26 cellular contexts compared by ENCODE assay signal in the genomic region with DNA sequence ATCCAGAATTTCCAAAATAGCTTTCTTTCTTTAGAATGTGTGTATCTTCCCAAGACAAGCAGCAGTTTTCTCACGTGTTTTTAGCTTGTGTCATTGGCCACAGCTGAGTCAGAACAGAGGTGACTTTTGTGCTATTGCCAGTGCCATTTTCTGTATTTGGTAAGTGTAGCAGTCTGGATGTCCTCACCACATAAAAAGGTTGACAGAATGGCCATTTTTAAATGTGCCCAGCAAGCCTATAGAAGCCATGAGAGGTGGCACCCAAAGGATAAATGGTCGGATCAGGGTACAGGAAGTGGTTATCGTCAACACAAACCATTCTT.
DNase-seq lines count a peak whose midpoint lies in the region; ATAC-seq and TF ChIP-seq lines count a peak whose summit lies in the region.
"Had no signal": no experiment of that assay in that cellular context is flagged by ENCODE, and none has a peak within 500 bp of the region (broad histone marks: within the 10 kb centered on the region; RNA-seq: fewer than 3 reads in every experiment).

No MANE protein-coding gene starts in this region.

- H3K4me2 ChIP-seq in neural progenitor cell, result no peak overlapping the region
- H3K4me2 ChIP-seq: SK-N-SH had no signal

- no peak for TF ChIP-seq CTCF in fibroblast of mammary gland (conservative IDR thresholded peaks at IDR 0.05; ENCODE audit: control insufficient read depth, insufficient read depth, low read depth, low read length)
- no peak for TF ChIP-seq CTCF in neural progenitor cell (IDR thresholded peaks at IDR 0.05)

- ATAC-seq in HG02840 (IDR thresholded peaks at IDR 0.05; ENCODE audit: low FRiP score, unreplicated experiment), result no peak
- no peak for ATAC-seq in GM19395 (IDR thresholded peaks at IDR 0.05; ENCODE audit: unreplicated experiment)
- no peak for ATAC-seq in esophagus mucosa
- ATAC-seq: CD8-positive, alpha-beta T cell; T-helper 17 cell had no signal

- H3K27me3 Mint-ChIP-seq in neural progenitor cell (ENCODE audit: insufficient read depth, low read depth), result no peaks in the 10 kb centered on the region
- H3K27me3 Mint-ChIP-seq: activated CD4-positive, alpha-beta memory T cell treated with anti-CD3 and anti-CD28 coated beads, Interleukin-2, amount 10 ng/mL, durations not matched to agents 7 days and 5 days; activated naive CD8-positive, alpha-beta T cell treated with anti-CD3 and anti-CD28 coated beads for 36 hours; B cell; memory B cell; T-helper 17 cell had no signal

- no peaks in the 10 kb centered on the region for H3K4me1 Mint-ChIP-seq in neural progenitor cell
- H3K4me1 Mint-ChIP-seq: activated naive CD8-positive, alpha-beta T cell treated with anti-CD3 and anti-CD28 coated beads for 36 hours; B cell; memory B cell; T-helper 17 cell had no signal

- H4K20me1 ChIP-seq in neural progenitor cell (ENCODE audit: low read depth), result no peaks in the 10 kb centered on the region

- H3K9me3 ChIP-seq in neural progenitor cell (ENCODE audit: low read depth), result no peaks in the 10 kb centered on the region
- H3K9me3 ChIP-seq: SK-N-SH, stomach, tibial artery had no signal

- H3K79me2 ChIP-seq in neural progenitor cell (ENCODE audit: low read depth), result no peaks in the 10 kb centered on the region

- H3K27ac ChIP-seq in neural progenitor cell, result no peak overlapping the region
- H3K27ac ChIP-seq: stomach had no signal

- no peaks in the 10 kb centered on the region for H3K36me3 Mint-ChIP-seq in neural progenitor cell
- H3K36me3 Mint-ChIP-seq: activated naive CD8-positive, alpha-beta T cell treated with anti-CD3 and anti-CD28 coated beads for 36 hours; CD8-positive, alpha-beta T cell; memory B cell had no signal

- H3K4me3 ChIP-seq in fibroblast of mammary gland (ENCODE audit: control insufficient read depth, low read depth, low read length), result no peak overlapping the region
- no peak overlapping the region for H3K4me3 ChIP-seq in neural progenitor cell
- H3K4me3 ChIP-seq: stomach, tibial artery had no signal

- H3K9me3 Mint-ChIP-seq in neural progenitor cell, result no peaks in the 10 kb centered on the region
- H3K9me3 Mint-ChIP-seq: activated CD4-positive, alpha-beta memory T cell treated with anti-CD3 and anti-CD28 coated beads, Interleukin-2, amount 10 ng/mL, durations not matched to agents 7 days and 5 days; activated naive CD8-positive, alpha-beta T cell treated with anti-CD3 and anti-CD28 coated beads for 36 hours; CD8-positive, alpha-beta T cell had no signal

- no peaks in the 10 kb centered on the region for H3K36me3 ChIP-seq in neural progenitor cell
- H3K36me3 ChIP-seq: stomach, tibial artery had no signal

- no peak overlapping the region for H3K4me3 Mint-ChIP-seq in neural progenitor cell
- H3K4me3 Mint-ChIP-seq: activated CD4-positive, alpha-beta memory T cell treated with anti-CD3 and anti-CD28 coated beads, Interleukin-2, amount 10 ng/mL, durations not matched to agents 7 days and 5 days; activated naive CD8-positive, alpha-beta T cell treated with anti-CD3 and anti-CD28 coated beads for 36 hours; B cell; CD8-positive, alpha-beta T cell; memory B cell; T-helper 17 cell had no signal

- H2AFZ ChIP-seq in neural progenitor cell (replicated peaks), result no peak overlapping the region

- H3K27me3 ChIP-seq in neural progenitor cell, result no peaks in the 10 kb centered on the region
- H3K27me3 ChIP-seq: stomach, tibial artery had no signal

- no peak overlapping the region for H3K9ac ChIP-seq in neural progenitor cell
- H3K9ac ChIP-seq: SK-N-SH had no signal

- H3K4me1 ChIP-seq in neural progenitor cell, result no peaks in the 10 kb centered on the region
- H3K4me1 ChIP-seq: stomach had no signal

- H3F3A ChIP-seq in neural progenitor cell (ENCODE audit: low read depth), result no peaks in the 10 kb centered on the region

- peak; percentile 10 for DNase-seq in AG08395 (ENCODE audit: low spot score)
- peak; percentile 6 for DNase-seq in HT1080 (ENCODE audit: low read depth)
- peak; percentile 9 for DNase-seq in fibroblast of mammary gland (ENCODE audit: low read depth)
- peak; percentile 14 for DNase-seq in inferior parietal cortex (ENCODE audit: extremely low spot score)
- DNase-seq in neural progenitor cell (ENCODE audit: low spot score), result no peak
- DNase-seq: activated CD4-positive, alpha-beta memory T cell treated with anti-CD3 and anti-CD28 coated beads, Interleukin-2, amount 10 ng/mL, durations not matched to agents 7 days and 5 days; activated CD4-positive, alpha-beta T cell treated with anti-CD3 and anti-CD28 coated beads for 1 hour; activated effector memory CD4-positive, alpha-beta T cell treated with Interleukin-2 at 50 U/mL for 16 hours; activated naive CD8-positive, alpha-beta T cell treated with anti-CD3 and anti-CD28 coated beads for 36 hours; aorta; CD8-positive, alpha-beta T cell; central memory CD4-positive, alpha-beta T cell; glutamatergic neuron; NCI-H1048; NCI-H1694; NCI-H446 treated with DMSO at 0.1 percent for 48 hours; posterior cingulate gyrus; SK-N-SH; stomach; T-helper 17 cell; tibial artery had no signal

- H3K27ac Mint-ChIP-seq in neural progenitor cell, result no peak overlapping the region
- H3K27ac Mint-ChIP-seq: activated CD4-positive, alpha-beta memory T cell treated with anti-CD3 and anti-CD28 coated beads, Interleukin-2, amount 10 ng/mL, durations not matched to agents 7 days and 5 days; activated naive CD8-positive, alpha-beta T cell treated with anti-CD3 and anti-CD28 coated beads for 36 hours; B cell; CD8-positive, alpha-beta T cell; memory B cell; T-helper 17 cell had no signal
